8 cellular contexts compared by ENCODE assay signal in genomic region chr1:225655509-225656258, GRCh38. TPM values are rescaled to one million over a fixed set of nuclear protein-coding genes. Genes with fewer than 3 reads are reported as not detected.
A peak's percentile ranks its signal among the peaks of the same experiment; 100 is the strongest.
DNase-seq lines count a peak whose midpoint lies in the region; ATAC-seq, FAIRE-seq and TF ChIP-seq lines count a peak whose summit lies in the region.

No MANE protein-coding gene starts in this region.

- WGBS in aorta, 2 donors: 8 to 12% methylated on average over 4 of the region's 4 CpGs

- no peak overlapping the region for H2AFZ ChIP-seq in DND-41 (ENCODE audit: low read depth, low read length)

- H3K4me1 ChIP-seq in DND-41 (ENCODE audit: insufficient read depth, low read length): peaks cover 17% of the 10 kb centered on the region
- H3K4me1 ChIP-seq in aorta (ENCODE audit: control insufficient read depth in 1 of 2, insufficient read depth in 2 of 2, low read length in 2 of 2): peaks cover 5 to 7% of the 10 kb centered on the region in 2 donors

- H3K9me3 ChIP-seq in DND-41 (ENCODE audit: insufficient read depth, low read length, severe bottlenecking) (no peaks in the 10 kb centered on the region), aorta (ENCODE audit: control insufficient read depth, low read length) (no peaks in the 10 kb centered on the region)

- ATAC-seq in DND-41 (ENCODE audit: insufficient read depth, low read depth): no peak
- ATAC-seq in aorta (ENCODE audit: low FRiP score): peak; percentile 57
- ATAC-seq in GM21390 (IDR thresholded peaks at IDR 0.05; ENCODE audit: unreplicated experiment): no peak

- FAIRE-seq in GM19239 (lab: Jason Lieb, UNC): no peak

- H3K36me3 ChIP-seq in DND-41 (ENCODE audit: insufficient read depth, low read length): no peaks in the 10 kb centered on the region
- no peaks in the 10 kb centered on the region for H3K36me3 ChIP-seq in aorta (ENCODE audit: control insufficient read depth in 1 of 2, insufficient read depth in 2 of 2, low read length in 1 of 2)

- intact Hi-C loops in aorta (cut with DNase I): loop anchor here (5.0 kb wide), 1 partner anchor 42 kb away; no protein-coding TSS in a partner anchor

- no peak overlapping the region for H3K4me3 ChIP-seq in DND-41 (ENCODE audit: low read depth in 1 of 2, low read length in 2 of 2)
- H3K4me3 ChIP-seq in cardiac fibroblast (replicated peaks in 1 of 2; ENCODE audit: low read depth in 2 of 2, low read length in 2 of 2): no peak overlapping the region
- H3K4me3 ChIP-seq in aorta (ENCODE audit: low read length in 2 of 2): no peak overlapping the region

- H4K20me1 ChIP-seq in DND-41 (ENCODE audit: insufficient read depth, low read length): no peaks in the 10 kb centered on the region

- no peak overlapping the region for H3K27ac ChIP-seq in DND-41 (ENCODE audit: low read length)
- H3K27ac ChIP-seq in aorta (ENCODE audit: low read depth in 1 of 2, low read length in 2 of 2): peak overlapping the region; percentile 94 to 99

- peaks cover 32% of the 10 kb centered on the region for H3K27me3 ChIP-seq in DND-41 (ENCODE audit: insufficient read depth, low read length, poor library complexity)
- H3K27me3 ChIP-seq in aorta (ENCODE audit: control insufficient read depth in 1 of 2, insufficient read depth in 2 of 2, low read length in 1 of 2): no peaks in the 10 kb centered on the region

- H3K4me2 ChIP-seq in DND-41 (ENCODE audit: insufficient read depth, low read length): no peak overlapping the region

- no peak overlapping the region for H3K9ac ChIP-seq in DND-41 (ENCODE audit: low read depth, low read length)

- DNase-seq in DND-41 (no peak), MV-4-11 (lab: John Stamatoyannopoulos, UW) (peak; percentile 49), cardiac fibroblast (ENCODE audit: low read depth in 2 of 2) (peak; percentile 97 to 98), lung microvascular endothelial cell (ENCODE audit: low read depth in 2 of 2) (peak; percentile 84 to 95), aorta (peak; percentile 73 to 87), NCI-H2107 (lab: John Stamatoyannopoulos, UW) (no peak), GM19239 (ENCODE audit: insufficient read length, low spot score) (no peak)

- TF ChIP-seq CTCF in DND-41 (IDR thresholded peaks at IDR 0.05; ENCODE audit: borderline replicate concordance, extremely low read depth, low read length, poor library complexity, severe bottlenecking): peak; percentile 32
- no peak for TF ChIP-seq CTCF in cardiac fibroblast (IDR thresholded peaks at IDR 0.05; ENCODE audit: low read depth, low read length)

- no peaks in the 10 kb centered on the region for H3K79me2 ChIP-seq in DND-41 (ENCODE audit: insufficient read depth, low read length)

RNA-seq across cellular contexts. Expression of gene ENAH, which starts 2.8 kb away (rescaled TPM):
- total RNA-seq in lung microvascular endothelial cell: 8.9 and 12.6 TPM in 2 replicates
- total RNA-seq in aorta: 100 to 1,000 TPM; 148 to 415 TPM
- 10 to 100 TPM; 47.3 to 82.1 TPM for polyA plus RNA-seq in aorta

Comparison
In these comparisons a context has a peak if more than half of its experiments do, and no peak if none do; other contexts are left out.
1. DNase-seq: peak in MV-4-11 (single experiment), cardiac fibroblast (2 of 2), lung microvascular endothelial cell (2 of 2) and aorta (2 of 2); none in DND-41 (single experiment), NCI-H2107 (single experiment) and GM19239 (single experiment).
2. RNA of gene ENAH, which starts 2.8 kb away (total RNA-seq): 148 to 415 TPM in aorta; 8.9 to 12.6 TPM in lung microvascular endothelial cell; every median in the first group is over 10 times any median in the second.